Comparison of ENCODE assay signal across 21 cellular contexts in the genomic region with DNA sequence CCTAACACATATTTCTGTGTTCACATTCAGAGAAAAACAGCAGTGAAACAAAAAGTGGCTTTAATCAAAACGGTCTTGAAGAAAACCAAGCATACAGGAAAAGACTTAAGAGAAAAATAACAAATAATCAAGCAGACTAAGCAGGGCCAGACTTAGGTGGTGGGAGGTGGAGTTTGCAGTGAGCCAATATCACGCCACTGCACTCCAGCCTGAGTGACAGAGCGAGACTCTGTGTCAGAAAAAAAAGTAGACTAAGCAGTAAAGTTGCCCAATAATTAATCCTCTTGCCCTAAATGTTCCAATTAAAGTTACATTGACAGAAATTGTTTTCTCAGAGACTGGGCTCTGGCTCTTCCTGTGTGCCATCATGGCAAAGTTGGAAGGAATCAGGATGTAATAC. TPM values are rescaled to one million over a fixed set of nuclear protein-coding genes. Genes with fewer than 3 reads are reported as not detected.
"Had no signal": no experiment of that assay in that cellular context is flagged by ENCODE, and none has a peak within 500 bp of the region (broad histone marks: within the 10 kb centered on the region; RNA-seq: fewer than 3 reads in every experiment).

No MANE protein-coding gene starts in this region.

- H3K36me3 ChIP-seq: esophagus muscularis mucosa, gastrocnemius medialis, prostate gland, suprapubic skin, tibial artery, upper lobe of right lung, vagina had no signal

- H3K9ac ChIP-seq: parathyroid adenoma had no signal

- H3K27ac ChIP-seq: epithelial cell of prostate, esophagus muscularis mucosa, gastrocnemius medialis, parathyroid adenoma, prostate gland, suprapubic skin, tibial artery, upper lobe of right lung, vagina had no signal

- FAIRE-seq: colon, kidney had no signal

- H3K79me2 ChIP-seq: parathyroid adenoma had no signal

- H3K4me3 ChIP-seq: esophagus muscularis mucosa, gastrocnemius medialis, prostate gland, suprapubic skin, tibial artery, upper lobe of right lung, vagina had no signal

- DNase-seq: effector memory CD8-positive, alpha-beta T cell; gastrocnemius medialis; immature natural killer cell; kidney; left cardiac atrium; left ventricle myocardium superior; mesendoderm; naive thymus-derived CD4-positive, alpha-beta T cell; nephron progenitor cell; stimulated activated CD4-positive, alpha-beta T cell treated with anti-CD3 and anti-CD28 coated beads, Interleukin-12 subunit alpha, Interleukin-12 subunit beta, amount 100 ng/mL, for 4 hours; stimulated activated naive CD4-positive, alpha-beta T cell; tibial artery; upper lobe of right lung had no signal

- ATAC-seq: effector memory CD8-positive, alpha-beta T cell; gastrocnemius medialis; left cardiac atrium; left ventricle myocardium superior; naive thymus-derived CD4-positive, alpha-beta T cell; sciatic nerve; upper lobe of right lung had no signal

- H3K4me1 ChIP-seq: esophagus muscularis mucosa, gastrocnemius medialis, parathyroid adenoma, prostate gland, suprapubic skin, tibial artery, upper lobe of right lung, vagina had no signal

- H2AFZ ChIP-seq: parathyroid adenoma had no signal

- H3K27me3 ChIP-seq: esophagus muscularis mucosa, gastrocnemius medialis, suprapubic skin, tibial artery, upper lobe of right lung, vagina had no signal

- H3K9me3 ChIP-seq: esophagus muscularis mucosa, gastrocnemius medialis, prostate gland, suprapubic skin, tibial artery, upper lobe of right lung, vagina had no signal

RNA-seq across cellular contexts. Expression of gene GLDC, which starts 26.6 kb away (rescaled TPM):
- total RNA-seq: left ventricle myocardium superior had no signal
- polyA plus RNA-seq: naive thymus-derived CD4-positive, alpha-beta T cell had no signal
